In the genomic region with DNA sequence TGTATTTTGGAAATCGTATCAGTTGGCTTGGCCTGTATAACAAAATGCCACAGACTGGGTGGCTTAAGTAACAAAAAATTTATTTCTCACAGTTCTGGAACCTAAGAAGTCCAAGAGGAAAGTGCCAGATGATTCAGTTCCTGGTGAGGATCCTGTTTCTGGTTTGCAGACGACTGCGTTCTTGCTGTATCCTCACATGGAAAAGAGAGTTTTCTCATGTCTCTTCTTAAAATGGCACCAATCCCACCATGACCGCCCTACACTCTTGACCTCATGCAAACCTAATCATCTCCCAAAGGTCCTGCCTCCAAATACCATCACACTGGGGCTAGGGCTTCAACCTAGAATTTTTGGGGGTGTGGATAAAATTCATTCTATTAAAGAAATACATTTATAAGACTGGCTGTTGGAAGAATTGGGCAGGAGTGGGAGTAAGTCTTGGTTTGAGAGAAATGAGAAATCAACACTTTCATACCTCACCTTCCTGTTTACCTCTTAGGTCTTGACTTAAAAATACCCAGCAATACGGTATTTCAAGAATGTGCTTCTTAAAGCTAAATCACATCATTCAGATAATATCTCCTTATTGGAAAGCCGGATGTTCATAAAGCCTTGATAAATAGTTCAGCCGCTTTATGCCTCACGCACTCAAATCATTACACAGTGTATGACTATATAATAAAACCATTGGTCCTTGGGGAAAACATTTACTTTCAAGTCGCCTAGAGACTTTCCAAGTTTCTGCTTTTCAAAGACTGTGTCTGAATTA, we compare ENCODE assay signal across 13 cellular contexts. TPM values are rescaled to one million over a fixed set of nuclear protein-coding genes. Genes with fewer than 3 reads are reported as not detected.
DNase-seq lines count a peak whose midpoint lies in the region; ATAC-seq lines count a peak whose summit lies in the region.
"Had no signal": no experiment of that assay in that cellular context is flagged by ENCODE, and none has a peak within 500 bp of the region (broad histone marks: within the 10 kb centered on the region; RNA-seq: fewer than 3 reads in every experiment).

No MANE protein-coding gene starts in this region.

- ATAC-seq in GM18519 (IDR thresholded peaks at IDR 0.05; ENCODE audit: low FRiP score, unreplicated experiment), result peak; percentile 51
- ATAC-seq in GM21515 (IDR thresholded peaks at IDR 0.05; ENCODE audit: unreplicated experiment), result peak; percentile 70
- peak; percentile 53 for ATAC-seq in HG03108 (IDR thresholded peaks at IDR 0.05; ENCODE audit: unreplicated experiment)
- ATAC-seq in stimulated activated naive CD8-positive, alpha-beta T cell treated with anti-CD3 and anti-CD28 coated beads, Interleukin-15, amount 100 ng/mL, for 72 hours, result no peak

- H3K9me3 Mint-ChIP-seq in stimulated activated naive CD8-positive, alpha-beta T cell treated with anti-CD3 and anti-CD28 coated beads, Interleukin-15, amount 100 ng/mL, for 72 hours, result no peaks in the 10 kb centered on the region
- H3K9me3 Mint-ChIP-seq: stimulated activated naive CD8-positive, alpha-beta T cell treated with anti-CD3 and anti-CD28 coated beads, Interleukin-15, Interleukin-2, amounts not matched to agents 100 ng/mL and 50 ng/mL, for 24 hours had no signal

- no peak overlapping the region for H3K4me3 Mint-ChIP-seq in stimulated activated naive CD8-positive, alpha-beta T cell treated with anti-CD3 and anti-CD28 coated beads, Interleukin-15, amount 100 ng/mL, for 72 hours
- H3K4me3 Mint-ChIP-seq: stimulated activated naive CD8-positive, alpha-beta T cell treated with anti-CD3 and anti-CD28 coated beads, Interleukin-15, Interleukin-2, amounts not matched to agents 100 ng/mL and 50 ng/mL, for 24 hours had no signal

- H3K4me1 Mint-ChIP-seq in stimulated activated naive CD8-positive, alpha-beta T cell treated with anti-CD3 and anti-CD28 coated beads, Interleukin-15, amount 100 ng/mL, for 72 hours, result peaks cover 45% of the 10 kb centered on the region

- DNase-seq in dermis blood vessel endothelial cell, result peak; percentile 65
- DNase-seq in NCI-H2171 treated with DMSO at 0.1 percent for 48 hours (lab: John Stamatoyannopoulos, UW), result no peak
- DNase-seq in NCI-H1694 treated with DMSO at 0.1 percent for 48 hours (lab: John Stamatoyannopoulos, UW), result no peak
- no peak for DNase-seq in kidney glomerular epithelial cell (lab: John Stamatoyannopoulos, UW)
- DNase-seq in stimulated activated naive CD8-positive, alpha-beta T cell treated with anti-CD3 and anti-CD28 coated beads, Interleukin-15, amount 100 ng/mL, for 72 hours, result no peak
- DNase-seq: NCI-H1092 treated with DMSO at 0.1 percent for 48 hours; NK-92 treated with Interleukin-12 subunit alpha and Interleukin-12 subunit beta, amount 100 ng/mL, for 24 hours; stimulated activated CD4-positive, alpha-beta T cell treated with anti-CD3 and anti-CD28 coated beads, Interleukin-2, amount 100 ng/mL, for 24 hours; WERI-Rb-1 had no signal

- H3K27ac Mint-ChIP-seq in stimulated activated naive CD8-positive, alpha-beta T cell treated with anti-CD3 and anti-CD28 coated beads, Interleukin-15, amount 100 ng/mL, for 72 hours, result peak overlapping the region in 1 of 2 donors; percentile 70
- H3K27ac Mint-ChIP-seq: stimulated activated naive CD8-positive, alpha-beta T cell treated with anti-CD3 and anti-CD28 coated beads, Interleukin-15, Interleukin-2, amounts not matched to agents 100 ng/mL and 50 ng/mL, for 24 hours had no signal

- H3K27me3 Mint-ChIP-seq in stimulated activated naive CD8-positive, alpha-beta T cell treated with anti-CD3 and anti-CD28 coated beads, Interleukin-15, amount 100 ng/mL, for 72 hours, result no peaks in the 10 kb centered on the region

RNA-seq across cellular contexts. Expression of gene PTTG1, which starts 28.7 kb away (rescaled TPM):
- 60.4 and 190 TPM in 2 replicates for total RNA-seq in dermis blood vessel endothelial cell

RNA-seq across cellular contexts. Expression of gene SLU7, which starts 31.5 kb away (rescaled TPM):
- 84.8 and 96.5 TPM in 2 replicates for total RNA-seq in dermis blood vessel endothelial cell

RNA-seq across cellular contexts. Expression of gene FAM200C, which starts 50.5 kb away (rescaled TPM):
- total RNA-seq in dermis blood vessel endothelial cell, result 3.8 and 4.8 TPM in 2 replicates
